ENCODE assay signal across 8 cellular contexts in genomic region chr1:52403566-52404115, GRCh38. TPM values are rescaled to one million over a fixed set of nuclear protein-coding genes. Genes with fewer than 3 reads are reported as not detected.
A peak's percentile ranks its signal among the peaks of the same experiment; 100 is the strongest.
DNase-seq lines count a peak whose midpoint lies in the region; ATAC-seq and TF ChIP-seq lines count a peak whose summit lies in the region.

No MANE protein-coding gene starts in this region.

- H3K27me3 ChIP-seq in WERI-Rb-1 (ENCODE audit: insufficient read depth, low read depth, severe bottlenecking) (no peaks in the 10 kb centered on the region), muscle layer of colon (ENCODE audit: control insufficient read depth in 1 of 2, insufficient read depth in 2 of 2, low read length in 2 of 2) (no peaks in the 10 kb centered on the region), stomach smooth muscle (ENCODE audit: control insufficient read depth in 1 of 2, insufficient read depth in 2 of 2, low read length in 2 of 2) (no peaks in the 10 kb centered on the region)

- H3K4me1 ChIP-seq in muscle layer of colon (ENCODE audit: insufficient read depth, low read length) (peaks cover 19% of the 10 kb centered on the region), stomach smooth muscle (ENCODE audit: control insufficient read depth, insufficient read depth, low read length) (peaks cover 9% of the 10 kb centered on the region)

- no peaks in the 10 kb centered on the region for H3K9me3 ChIP-seq in WERI-Rb-1 (ENCODE audit: severe bottlenecking)
- no peaks in the 10 kb centered on the region for H3K9me3 ChIP-seq in muscle layer of colon (ENCODE audit: low read length)
- H3K9me3 ChIP-seq in stomach smooth muscle (ENCODE audit: control insufficient read depth in 2 of 2, low read length in 2 of 2): no peaks in the 10 kb centered on the region

- ATAC-seq in Right ventricle myocardium superior (ENCODE audit: poor library complexity): peak; percentile 7
- ATAC-seq in HG02852 (IDR thresholded peaks at IDR 0.05; ENCODE audit: unreplicated experiment): peak; percentile 29

- no peak for TF ChIP-seq CTCF in WERI-Rb-1 (IDR thresholded peaks at IDR 0.05; ENCODE audit: low read depth, low read length)

- intact Hi-C loops in Right ventricle myocardium superior (cut with DNase I): no loop called here
- intact Hi-C loops in cardiac septum (cut with DNase I): loop anchor here (2.0 to 10.0 kb wide), 4 partner anchors 37 to 281 kb away; partner anchors contain the start of genes CC2D1B and GPX7

- H3K9ac ChIP-seq in muscle layer of colon (ENCODE audit: low read length) (peak overlapping the region; percentile 29), stomach smooth muscle (ENCODE audit: low read length in 2 of 2) (peak overlapping the region; percentile 68 to 96)

- DNase-seq in Right ventricle myocardium superior: no peak
- no peak for DNase-seq in cardiac septum (ENCODE audit: low spot score)
- peak; percentile 65 for DNase-seq in NCI-H2029 treated with DMSO at 0.1 percent for 48 hours (lab: John Stamatoyannopoulos, UW)
- DNase-seq in WERI-Rb-1: peak; percentile 14
- peak; percentile 39 for DNase-seq in effector CD4-positive, alpha-beta T cell

- H3K27ac ChIP-seq in WERI-Rb-1: peak overlapping the region; percentile 86
- H3K27ac ChIP-seq in muscle layer of colon (ENCODE audit: low read depth, low read length): no peak overlapping the region
- H3K27ac ChIP-seq in stomach smooth muscle (ENCODE audit: low read length): peak overlapping the region; percentile 38

- H3K4me3 ChIP-seq in WERI-Rb-1 (ENCODE audit: low read depth, low read length): peak overlapping the region; percentile 96
- H3K4me3 ChIP-seq in muscle layer of colon (ENCODE audit: low read depth in 1 of 2, low read length in 2 of 2): peak overlapping the region; percentile 96 to 97
- peak overlapping the region; percentile 100 for H3K4me3 ChIP-seq in stomach smooth muscle (ENCODE audit: low read length in 2 of 2)

- H3K36me3 ChIP-seq in WERI-Rb-1 (peaks cover 57% of the 10 kb centered on the region), muscle layer of colon (ENCODE audit: insufficient read depth, low read length) (peaks cover 5% of the 10 kb centered on the region), stomach smooth muscle (ENCODE audit: control insufficient read depth in 2 of 2, insufficient read depth in 2 of 2, low read length in 2 of 2) (peaks cover 4 to 5% of the 10 kb centered on the region in 2 donors)

RNA-seq across cellular contexts. Expression of gene ORC1, which starts 0.6 kb away (rescaled TPM):
- 0.22 TPM for total RNA-seq in Right ventricle myocardium superior
- 0.11 TPM for total RNA-seq in cardiac septum

RNA-seq across cellular contexts. Expression of gene PRPF38A, which starts 0.8 kb away (rescaled TPM):
- total RNA-seq in Right ventricle myocardium superior (18.6 TPM), cardiac septum (20.9 TPM)

RNA-seq across cellular contexts. Expression of gene CC2D1B, which starts 37.6 kb away (rescaled TPM):
- total RNA-seq in Right ventricle myocardium superior: 11.7 TPM
- total RNA-seq in cardiac septum: 19.5 TPM

Comparison
In these comparisons a context has a peak if more than half of its experiments do, and no peak if none do; other contexts are left out.
1. DNase-seq: peak in NCI-H2029 treated with DMSO at 0.1 percent for 48 hours (single experiment), WERI-Rb-1 (single experiment) and effector CD4-positive, alpha-beta T cell (single experiment); none in Right ventricle myocardium superior (single experiment) and cardiac septum (single experiment).
2. Peak in every context shown above with its lines, with median percentiles within 50 percentile points of each other: H3K4me3 ChIP-seq.